In genomic region chr22:37253164-37253660, GRCh38 we compare ENCODE assay signal across 18 cellular contexts. TPM values are rescaled to one million over a fixed set of nuclear protein-coding genes. Genes with fewer than 3 reads are reported as not detected.
A peak's percentile ranks its signal among the peaks of the same experiment; 100 is the strongest.
DNase-seq lines count a peak whose midpoint lies in the region; ATAC-seq, FAIRE-seq and TF ChIP-seq lines count a peak whose summit lies in the region.
"Had no signal": no experiment of that assay in that cellular context is flagged by ENCODE, and none has a peak within 500 bp of the region (broad histone marks: within the 10 kb centered on the region; RNA-seq: fewer than 3 reads in every experiment).

No MANE protein-coding gene starts in this region.

- FAIRE-seq in bronchial epithelial cell (lab: Jason Lieb, UNC): no peak

- TF ChIP-seq CTCF in bronchial epithelial cell (IDR thresholded peaks at IDR 0.05; ENCODE audit: insufficient read depth, low read length, severe bottlenecking) (no peak), GM13976 (IDR thresholded peaks at IDR 0.05; ENCODE audit: borderline replicate concordance, control extremely low read depth, extremely low read depth, insufficient read depth, missing control alignments) (no peak)

- H3K9me3 Mint-ChIP-seq in activated CD8-positive, alpha-beta memory T cell treated with anti-CD3 and anti-CD28 coated beads, Interleukin-2, amount 10 ng/mL, durations not matched to agents 7 days and 5 days (ENCODE audit: low read depth): no peaks in the 10 kb centered on the region
- H3K9me3 Mint-ChIP-seq: CD8-positive, alpha-beta memory T cell had no signal

- no peaks in the 10 kb centered on the region for H3K27me3 ChIP-seq in bronchial epithelial cell (ENCODE audit: control insufficient read depth, insufficient read depth, low read length)

- CTCF ChIA-PET in activated CD8-positive, alpha-beta memory T cell treated with anti-CD3 and anti-CD28 coated beads, Interleukin-2, amount 10 ng/mL, durations not matched to agents 7 days and 5 days (lab: Charles Lee): interaction anchor here (1.2 to 2.2 kb wide), 3 partner anchors 7 to 231 kb away, joined by 3 to 15 read pairs (median 5); partner anchors contain the start of gene RAC2

- no peak overlapping the region for H3K4me3 Mint-ChIP-seq in activated CD8-positive, alpha-beta memory T cell treated with anti-CD3 and anti-CD28 coated beads, Interleukin-2, amount 10 ng/mL, durations not matched to agents 7 days and 5 days
- H3K4me3 Mint-ChIP-seq: CD8-positive, alpha-beta memory T cell had no signal

- ATAC-seq in activated CD8-positive, alpha-beta memory T cell treated with anti-CD3 and anti-CD28 coated beads, Interleukin-2, amount 10 ng/mL, durations not matched to agents 7 days and 5 days: no peak
- ATAC-seq in GM18502 (IDR thresholded peaks at IDR 0.05; ENCODE audit: poor library complexity, unreplicated experiment): no peak
- ATAC-seq: stimulated activated naive CD8-positive, alpha-beta T cell treated with anti-CD3 and anti-CD28 coated beads, Interleukin-15, Interleukin-2, amounts not matched to agents 100 U/mL and 50 U/mL, for 24 hours had no signal

- H3K4me1 Mint-ChIP-seq in activated CD8-positive, alpha-beta memory T cell treated with anti-CD3 and anti-CD28 coated beads, Interleukin-2, amount 10 ng/mL, durations not matched to agents 7 days and 5 days: peaks cover 21% of the 10 kb centered on the region

- H3K27ac Mint-ChIP-seq in activated CD8-positive, alpha-beta memory T cell treated with anti-CD3 and anti-CD28 coated beads, Interleukin-2, amount 10 ng/mL, durations not matched to agents 7 days and 5 days: no peak overlapping the region

- H3K36me3 Mint-ChIP-seq in activated CD8-positive, alpha-beta memory T cell treated with anti-CD3 and anti-CD28 coated beads, Interleukin-2, amount 10 ng/mL, durations not matched to agents 7 days and 5 days: no peaks in the 10 kb centered on the region
- H3K36me3 Mint-ChIP-seq: CD8-positive, alpha-beta memory T cell had no signal

- H3K36me3 ChIP-seq in bronchial epithelial cell (ENCODE audit: control insufficient read depth, insufficient read depth, low read length): no peaks in the 10 kb centered on the region
- H3K36me3 ChIP-seq: left ventricle myocardium inferior, uterus had no signal

- no peak overlapping the region for H3K4me3 ChIP-seq in bronchial epithelial cell (ENCODE audit: low read depth, low read length)
- H3K4me3 ChIP-seq: left ventricle myocardium inferior, smooth muscle cell, uterus had no signal

- in situ Hi-C loops in GM13976 (cut with MboI; ENCODE audit: low sequenced_read_pairs, unreplicated experiment): no loop called here

- peak; percentile 13 for DNase-seq in activated CD8-positive, alpha-beta memory T cell treated with anti-CD3 and anti-CD28 coated beads for 24 hours
- DNase-seq in activated CD8-positive, alpha-beta memory T cell treated with anti-CD3 and anti-CD28 coated beads, Interleukin-2, amount 10 ng/mL, durations not matched to agents 7 days and 5 days: no peak
- DNase-seq in Kasumi-1 (lab: John Stamatoyannopoulos, UW) (peak; percentile 6 to 39), bronchial epithelial cell (ENCODE audit: low read depth) (peak; percentile 27), retina (peak; percentile 31), hypothalamus (lab: John Stamatoyannopoulos, UW) (no peak), GM13976 (ENCODE audit: low spot score) (no peak)
- DNase-seq: activated CD4-positive, alpha-beta T cell treated with anti-CD3 and anti-CD28 coated beads, Interleukin-2, amount 50 U/mL, for 4 hours; amniotic stem cell; CD8-positive, alpha-beta memory T cell; cortex of kidney; GDM1; left ventricle myocardium inferior; stimulated activated naive CD8-positive, alpha-beta T cell treated with anti-CD3 and anti-CD28 coated beads, Interleukin-15, Interleukin-2, amounts not matched to agents 100 U/mL and 50 U/mL, for 24 hours; uterus had no signal

- H3K27me3 Mint-ChIP-seq in activated CD8-positive, alpha-beta memory T cell treated with anti-CD3 and anti-CD28 coated beads, Interleukin-2, amount 10 ng/mL, durations not matched to agents 7 days and 5 days: no peaks in the 10 kb centered on the region

RNA-seq across cellular contexts. Expression of gene RAC2, which starts 9.1 kb away (rescaled TPM):
- total RNA-seq in activated CD8-positive, alpha-beta memory T cell treated with anti-CD3 and anti-CD28 coated beads, Interleukin-2, amount 10 ng/mL, durations not matched to agents 7 days and 5 days: 100 to 1,000 TPM; 834 to 907 TPM
- total RNA-seq in bronchial epithelial cell: 2.6 and 6.3 TPM in 2 replicates

RNA-seq across cellular contexts. Expression of gene CYTH4, which starts 29.1 kb away (rescaled TPM):
- total RNA-seq in activated CD8-positive, alpha-beta memory T cell treated with anti-CD3 and anti-CD28 coated beads, Interleukin-2, amount 10 ng/mL, durations not matched to agents 7 days and 5 days: 100 to 1,000 TPM in 1 of 2 experiments, 10 to 100 TPM in 1; 97.8 to 123 TPM
- total RNA-seq in bronchial epithelial cell: not detected in 2 replicates
- total RNA-seq: smooth muscle cell had no signal

RNA-seq across cellular contexts. Expression of gene SSTR3, which starts 40.9 kb away (rescaled TPM):
- 1 to 10 TPM; 1.3 to 2.2 TPM for total RNA-seq in activated CD8-positive, alpha-beta memory T cell treated with anti-CD3 and anti-CD28 coated beads, Interleukin-2, amount 10 ng/mL, durations not matched to agents 7 days and 5 days
- total RNA-seq in bronchial epithelial cell: not detected in 2 replicates
- total RNA-seq: fibroblast of lung, left ventricle myocardium inferior, smooth muscle cell had no signal

Comparison
In these comparisons a context has a peak if more than half of its experiments do, and no peak if none do; other contexts are left out.
1. DNase-seq: peak in activated CD8-positive, alpha-beta memory T cell treated with anti-CD3 and anti-CD28 coated beads for 24 hours (single experiment), Kasumi-1 (2 of 2), bronchial epithelial cell (single experiment) and retina (single experiment); none in activated CD8-positive, alpha-beta memory T cell treated with anti-CD3 and anti-CD28 coated beads, Interleukin-2, amount 10 ng/mL, durations not matched to agents 7 days and 5 days (single experiment), hypothalamus (0 of 51) and GM13976 (single experiment).
2. RNA of gene RAC2, which starts 9.1 kb away (total RNA-seq): 834 to 907 TPM in activated CD8-positive, alpha-beta memory T cell treated with anti-CD3 and anti-CD28 coated beads, Interleukin-2, amount 10 ng/mL, durations not matched to agents 7 days and 5 days; 2.6 to 6.3 TPM in bronchial epithelial cell; every median in the first group is over 100 times any median in the second.
3. RNA of gene CYTH4, which starts 29.1 kb away (total RNA-seq): 97.8 to 123 TPM in activated CD8-positive, alpha-beta memory T cell treated with anti-CD3 and anti-CD28 coated beads, Interleukin-2, amount 10 ng/mL, durations not matched to agents 7 days and 5 days; not detected in bronchial epithelial cell; every median in the first group is over 10 times any median in the second.